ENCODE assay signal across 8 cellular contexts in the genomic region with DNA sequence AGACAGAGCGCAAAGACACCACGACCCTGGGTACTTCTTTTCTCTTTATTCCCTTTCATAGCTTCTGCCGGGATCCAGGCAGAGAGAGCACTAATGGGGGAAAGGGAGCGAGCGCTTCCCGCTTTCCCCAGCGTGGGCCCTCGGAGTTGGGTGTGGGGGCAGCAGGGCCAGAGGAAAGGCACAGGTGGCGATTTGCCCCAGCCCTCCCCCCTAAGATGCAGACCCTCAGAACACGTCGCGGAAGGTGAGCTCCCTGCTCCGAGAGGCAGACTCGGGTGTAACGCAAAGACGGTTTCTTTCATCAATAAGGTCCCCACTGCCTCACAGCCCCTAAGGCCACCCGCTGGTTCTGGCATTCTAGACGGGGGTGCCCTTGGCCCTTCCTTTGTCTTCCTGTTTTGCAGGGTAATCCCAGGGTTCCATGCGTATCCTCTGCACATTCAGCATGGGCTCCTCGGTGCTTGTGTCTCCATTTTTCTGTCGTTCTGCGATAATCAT. TPM values are rescaled to one million over a fixed set of nuclear protein-coding genes. Genes with fewer than 3 reads are reported as not detected.
DNase-seq lines count a peak whose midpoint lies in the region; ATAC-seq, FAIRE-seq and TF ChIP-seq lines count a peak whose summit lies in the region.

No MANE protein-coding gene starts in this region.

- H3K79me2 ChIP-seq in GM12878 (ENCODE audit: control insufficient read depth, insufficient read depth, low read length): peaks cover 43% of the 10 kb centered on the region

- WGBS in GM12878 (ENCODE audit: insufficient coverage, insufficient replicate concordance, low lambda C conversion rate, missing lambda C conversion rate): under 1% methylated on average over 22 of the region's 22 CpGs
- 7 to 8% methylated on average over 19 to 21 of the region's 22 CpGs for WGBS in mesodermal cell (ENCODE audit: insufficient coverage in 2 of 2), 2 experiments

- DNase-seq in HFFc6 (no peak), GM12878 (ENCODE audit: low read depth, low spot score) (no peak), NCI-H1694 (lab: John Stamatoyannopoulos, UW) (no peak), islet precursor cell (no peak)

- TF ChIP-seq POLR2A in GM12878 (IDR thresholded peaks at IDR 0.05; ENCODE audit: low read depth, low read length): no peak

- RAD21 ChIA-PET in GM12878 (lab: Charles Lee; ENCODE audit: unreplicated experiment): interaction anchor here (1.2 to 3.1 kb wide), 2 partner anchors 11 to 94 kb away, joined by 3 to 22 read pairs; partner anchors contain the start of genes JPT2, NUBP2 and SPSB3

- no peak for TF ChIP-seq EP300 in GM12878 (IDR thresholded peaks at IDR 0.05; ENCODE audit: borderline replicate concordance in 1 of 2, control insufficient read depth in 1 of 2, low read depth in 2 of 2, low read length in 2 of 2)

- H3K27ac ChIP-seq in 22Rv1 (peak overlapping the region; percentile 97), GM12878 (ENCODE audit: control insufficient read depth, insufficient read depth) (peak overlapping the region; percentile 89), mesodermal cell (ENCODE audit: low read depth, low read length, severe bottlenecking) (peak overlapping the region; percentile 10)

- peak overlapping the region; percentile 100 for H3K4me3 ChIP-seq in GM12878
- H3K4me3 ChIP-seq in mesodermal cell (ENCODE audit: extremely low read depth, insufficient read depth, low read length, poor library complexity, severe bottlenecking): peak overlapping the region; percentile 88

- H3K36me3 Mint-ChIP-seq in HFFc6 (ENCODE audit: low read depth): peaks cover 11% of the 10 kb centered on the region

- peaks cover 20% of the 10 kb centered on the region for H3K27me3 Mint-ChIP-seq in HFFc6 (ENCODE audit: insufficient read depth)

- H4K20me1 ChIP-seq in GM12878 (ENCODE audit: control insufficient read depth, insufficient read depth): no peaks in the 10 kb centered on the region

- CTCF ChIA-PET in GM12878 (lab: Yijun Ruan, JAX): interaction anchor here (0.8 to 1.9 kb wide), 3 partner anchors 9 to 66 kb away, joined by 3 to 12 read pairs (median 4); partner anchors contain the start of genes MAPK8IP3, NUBP2 and SPSB3

- H3K9ac ChIP-seq in GM12878 (ENCODE audit: control insufficient read depth, insufficient read depth, low read length): peak overlapping the region; percentile 78

- POLR2A ChIA-PET in GM12878 (lab: Charles Lee): interaction anchor here (0.6 to 5.8 kb wide), 3 partner anchors 10 to 1136 kb away, joined by 3 to 39 read pairs (median 4); partner anchors contain the start of genes METTL26, NUBP2 and SPSB3

- in situ Hi-C loops in GM12878 (cut with MboI): loop anchor here (5.0 kb wide), 1 partner anchor 60 kb away; no protein-coding TSS in a partner anchor

- no peak for TF ChIP-seq RAD21 in GM12878 (IDR thresholded peaks at IDR 0.05; ENCODE audit: insufficient read depth, low read depth, low read length)

- ATAC-seq in GM12878 (no peak), HG02981 (IDR thresholded peaks at IDR 0.05; ENCODE audit: unreplicated experiment) (no peak), GM21619 (IDR thresholded peaks at IDR 0.05; ENCODE audit: unreplicated experiment) (no peak)

- TF ChIP-seq CTCF in 22Rv1 (IDR thresholded peaks at IDR 0.05) (no peak), HFFc6 (IDR thresholded peaks at IDR 0.05) (no peak), GM12878 (IDR thresholded peaks at IDR 0.05 in 2 of 3, conservative IDR thresholded peaks at IDR 0.05 in 1 of 3; ENCODE audit: control insufficient read depth in 2 of 3, extremely low read depth in 1 of 3, insufficient read depth in 1 of 3, low read depth in 3 of 3, low read length in 3 of 3) (no peak)

- H3K36me3 ChIP-seq in GM12878 (ENCODE audit: control insufficient read depth in 2 of 2, insufficient read depth in 2 of 2, low read length in 1 of 2) (peaks cover 0 to 20% of the 10 kb centered on the region in 2 experiments; a peak in 3 of 4 replicates), mesodermal cell (ENCODE audit: control insufficient read depth, insufficient read depth, low read length) (peaks cover 39% of the 10 kb centered on the region)

- intact Hi-C loops in GM12878 (cut with micrococcal nuclease; ENCODE audit: unreplicated experiment): loop anchor here (5.0 kb wide), 1 partner anchor 65 kb away; the partner anchor contains the start of gene MAPK8IP3

- H3K4me2 ChIP-seq in GM12878 (ENCODE audit: control insufficient read depth, insufficient read depth): peak overlapping the region; percentile 48

- H3K9me3 Mint-ChIP-seq in HFFc6: no peaks in the 10 kb centered on the region

- H3K27me3 ChIP-seq in GM12878 (replicated peaks in 1 of 2; ENCODE audit: control insufficient read depth in 2 of 2, insufficient read depth in 2 of 2, low read length in 1 of 2): no peaks in the 10 kb centered on the region

- H3K27ac Mint-ChIP-seq in HFFc6: peak overlapping the region; percentile 93

- H3K4me3 Mint-ChIP-seq in HFFc6: peak overlapping the region; percentile 95

- H3K4me1 ChIP-seq in GM12878 (ENCODE audit: control insufficient read depth, insufficient read depth, low read length): peaks cover 15% of the 10 kb centered on the region
- peaks cover 8% of the 10 kb centered on the region for H3K4me1 ChIP-seq in mesodermal cell (ENCODE audit: control insufficient read depth, insufficient read depth, low read length, poor library complexity, severe bottlenecking)

- no peak for FAIRE-seq in GM12878 (lab: Jason Lieb, UNC)

- no peaks in the 10 kb centered on the region for H3K9me3 ChIP-seq in GM12878 (replicated peaks; ENCODE audit: control insufficient read depth, insufficient read depth, low read length)
- H3K9me3 ChIP-seq in mesodermal cell (ENCODE audit: control insufficient read depth, low read length): no peaks in the 10 kb centered on the region

- H2AFZ ChIP-seq in GM12878 (ENCODE audit: control insufficient read depth, low read depth, low read length): no peak overlapping the region

- H3K4me1 Mint-ChIP-seq in HFFc6 (ENCODE audit: low read depth): peaks cover 17% of the 10 kb centered on the region

- SMC1A ChIA-PET in GM12878 (lab: Charles Lee; ENCODE audit: uncharacterized antibody, unreplicated experiment): interaction anchor here (1.2 kb wide), 1 partner anchor 10 kb away, joined by 4 read pairs; the partner anchor contains the start of genes NUBP2 and SPSB3

- TSS peak; percentile 89 for BruUV-seq in GM12878 (replicated peaks; lab: Mats Ljungman, UMichigan)

RNA-seq across cellular contexts. Expression of gene NME3, which starts 0.6 kb away (rescaled TPM):
- total RNA-seq in HFFc6 (2021; fragmentation: NEBNext Ultra II Directional; extraction: Animal tissue kit (Norgen Biotek cat#: 25700)): 10 to 100 TPM; 28.2 to 61.0 (median 31.3) TPM
- 32.8 and 43.7 TPM in 2 replicates for total RNA-seq in GM12878 (2013; cell fraction: nucleolus; rRNA removed)
- total RNA-seq in GM12878 (2014; rRNA removed) (49.8 and 55.5 TPM in 2 replicates), GM12878 (2014; rRNA removed; fragmentation: Illumina TruSeq; extraction: Trizol) (4.3 and 5.2 TPM in 2 replicates), GM12878 (2021) (46.7 and 47.7 TPM in 2 replicates)
- polyA plus RNA-seq in GM12878 (2011; ENCODE audit: low read depth): 10.7 TPM
- polyA plus RNA-seq in GM12878 (2011; rRNA removed) (5.1 and 13.6 TPM in 2 replicates), GM12878 (2014; fragmentation: Illumina TruSeq; extraction: Trizol) (0.81 TPM in 1 of 2 replicates, not detected in the other), GM12878 (2014; fragmentation: Nextera tagmentation; extraction: Ambion mirVana) (1 to 10 TPM in 1 of 2 experiments, under 1 TPM in 1; 0.61 to 4.6 TPM), GM12878 (2014; rRNA removed) (51.7 and 63.4 TPM in 2 replicates), GM12878 (2016; fragmentation: Nextera tagmentation; extraction: Ambion mirVana) (10 to 100 TPM; 39.5 to 41.1 TPM)
- 28.1 and 60.3 TPM in 2 replicates for polyA plus RNA-seq in GM12878 (2011; cell fraction: cytosol; rRNA removed)
- polyA plus RNA-seq in GM12878 (2011; cell fraction: nucleus; rRNA removed): 143 and 144 TPM in 2 replicates
- 44.8 and 49.8 TPM in 2 replicates for polyA plus RNA-seq in GM12878 (2012)
- 1.2 and 7.4 TPM in 2 replicates for polyA minus RNA-seq in GM12878 (2011; rRNA and poly(A)+ RNA removed)
- 2.3 and 5.2 TPM in 2 replicates for polyA minus RNA-seq in GM12878 (2011; cell fraction: cytosol; rRNA and poly(A)+ RNA removed)
- 22.5 and 26.6 TPM in 2 replicates for polyA minus RNA-seq in GM12878 (2011; cell fraction: nucleus; rRNA and poly(A)+ RNA removed)
- 28.4 TPM for polyA plus RNA-seq in mesodermal cell (2013, experiment 1 of 2)
- polyA plus RNA-seq in mesodermal cell (2013, experiment 2 of 2): 25.1 TPM

RNA-seq across cellular contexts. Expression of gene EME2, which starts 0.7 kb away (rescaled TPM):
- 10 to 100 TPM; 11.4 to 16.1 (median 12.3) TPM for total RNA-seq in HFFc6 (2021; fragmentation: NEBNext Ultra II Directional; extraction: Animal tissue kit (Norgen Biotek cat#: 25700))
- 54.8 and 65.8 TPM in 2 replicates for total RNA-seq in GM12878 (2013; cell fraction: nucleolus; rRNA removed)
- total RNA-seq in GM12878 (2014; rRNA removed) (6.2 and 9.5 TPM in 2 replicates), GM12878 (2014; rRNA removed; fragmentation: Illumina TruSeq; extraction: Trizol) (1.4 and 2.1 TPM in 2 replicates), GM12878 (2021) (15.8 and 16.9 TPM in 2 replicates)
- polyA plus RNA-seq in GM12878 (2011; ENCODE audit: low read depth): 5.6 TPM
- polyA plus RNA-seq in GM12878 (2011; rRNA removed) (2.8 and 4.7 TPM in 2 replicates), GM12878 (2014; fragmentation: Illumina TruSeq; extraction: Trizol) (0.79 and 2.1 TPM in 2 replicates), GM12878 (2014; fragmentation: Nextera tagmentation; extraction: Ambion mirVana) (under 1 TPM; 0.29 to 0.80 TPM), GM12878 (2014; rRNA removed) (13.3 and 16.2 TPM in 2 replicates), GM12878 (2016; fragmentation: Nextera tagmentation; extraction: Ambion mirVana) (1 to 10 TPM; 3.4 to 4.7 TPM)
- polyA plus RNA-seq in GM12878 (2011; cell fraction: cytosol; rRNA removed): 3.5 and 7.9 TPM in 2 replicates
- polyA plus RNA-seq in GM12878 (2011; cell fraction: nucleus; rRNA removed): 152 and 178 TPM in 2 replicates
- polyA plus RNA-seq in GM12878 (2012): 10.3 and 11.2 TPM in 2 replicates
- polyA minus RNA-seq in GM12878 (2011; rRNA and poly(A)+ RNA removed): 1.6 and 5.0 TPM in 2 replicates
- 1.7 and 2.6 TPM in 2 replicates for polyA minus RNA-seq in GM12878 (2011; cell fraction: cytosol; rRNA and poly(A)+ RNA removed)
- 18.6 and 28.8 TPM in 2 replicates for polyA minus RNA-seq in GM12878 (2011; cell fraction: nucleus; rRNA and poly(A)+ RNA removed)
- polyA plus RNA-seq in mesodermal cell (2013, experiment 1 of 2): 3.6 TPM
- 2.8 TPM for polyA plus RNA-seq in mesodermal cell (2013, experiment 2 of 2)

RNA-seq across cellular contexts. Expression of gene MRPS34, which starts 1.0 kb away (rescaled TPM):
- 100 to 1,000 TPM; 122 to 161 (median 132) TPM for total RNA-seq in HFFc6 (2021; fragmentation: NEBNext Ultra II Directional; extraction: Animal tissue kit (Norgen Biotek cat#: 25700))
- 26.9 and 32.5 TPM in 2 replicates for total RNA-seq in GM12878 (2013; cell fraction: nucleolus; rRNA removed)
- 144 and 185 TPM in 2 replicates for total RNA-seq in GM12878 (2014; rRNA removed)
- total RNA-seq in GM12878 (2014; rRNA removed; fragmentation: Illumina TruSeq; extraction: Trizol): 92.3 and 109 TPM in 2 replicates
- total RNA-seq in GM12878 (2021): 184 and 190 TPM in 2 replicates
- polyA plus RNA-seq in GM12878 (2011; ENCODE audit: low read depth): 24.8 TPM
- 62.8 and 99.3 TPM in 2 replicates for polyA plus RNA-seq in GM12878 (2011; rRNA removed)
- polyA plus RNA-seq in GM12878 (2011; cell fraction: cytosol; rRNA removed): 130 and 176 TPM in 2 replicates
- 107 and 127 TPM in 2 replicates for polyA plus RNA-seq in GM12878 (2011; cell fraction: nucleus; rRNA removed)
- polyA plus RNA-seq in GM12878 (2012): 75.1 and 85.8 TPM in 2 replicates
- 18.2 and 56.0 TPM in 2 replicates for polyA plus RNA-seq in GM12878 (2014; fragmentation: Illumina TruSeq; extraction: Trizol)
- 10 to 100 TPM in 1 of 2 experiments, 1 to 10 TPM in 1; 3.6 to 17.9 TPM for polyA plus RNA-seq in GM12878 (2014; fragmentation: Nextera tagmentation; extraction: Ambion mirVana)
- 189 and 209 TPM in 2 replicates for polyA plus RNA-seq in GM12878 (2014; rRNA removed)
- 100 to 1,000 TPM; 265 to 285 TPM for polyA plus RNA-seq in GM12878 (2016; fragmentation: Nextera tagmentation; extraction: Ambion mirVana)
- 31.2 and 42.9 TPM in 2 replicates for polyA minus RNA-seq in GM12878 (2011; rRNA and poly(A)+ RNA removed)
- 29.7 and 32.3 TPM in 2 replicates for polyA minus RNA-seq in GM12878 (2011; cell fraction: cytosol; rRNA and poly(A)+ RNA removed)
- 22.8 and 37.4 TPM in 2 replicates for polyA minus RNA-seq in GM12878 (2011; cell fraction: nucleus; rRNA and poly(A)+ RNA removed)
- 82.9 TPM for polyA plus RNA-seq in mesodermal cell (2013, experiment 1 of 2)
- polyA plus RNA-seq in mesodermal cell (2013, experiment 2 of 2): 68.0 TPM

RNA-seq across cellular contexts. Expression of gene SPSB3, which starts 10.5 kb away (rescaled TPM):
- 10 to 100 TPM; 12.3 to 15.8 (median 13.9) TPM for total RNA-seq in HFFc6 (2021; fragmentation: NEBNext Ultra II Directional; extraction: Animal tissue kit (Norgen Biotek cat#: 25700))
- 28.8 and 39.6 TPM in 2 replicates for total RNA-seq in GM12878 (2013; cell fraction: nucleolus; rRNA removed)
- total RNA-seq in GM12878 (2014; rRNA removed): 22.2 and 26.2 TPM in 2 replicates
- 4.4 and 5.5 TPM in 2 replicates for total RNA-seq in GM12878 (2014; rRNA removed; fragmentation: Illumina TruSeq; extraction: Trizol)
- 18.3 and 18.5 TPM in 2 replicates for total RNA-seq in GM12878 (2021)
- 6.5 TPM for polyA plus RNA-seq in GM12878 (2011; ENCODE audit: low read depth)
- polyA plus RNA-seq in GM12878 (2011; rRNA removed): 4.7 and 9.7 TPM in 2 replicates
- polyA plus RNA-seq in GM12878 (2011; cell fraction: cytosol; rRNA removed): 18.5 and 28.3 TPM in 2 replicates
- 87.6 and 94.0 TPM in 2 replicates for polyA plus RNA-seq in GM12878 (2011; cell fraction: nucleus; rRNA removed)
- polyA plus RNA-seq in GM12878 (2012): 19.6 and 21.3 TPM in 2 replicates
- 0.97 and 2.8 TPM in 2 replicates for polyA plus RNA-seq in GM12878 (2014; fragmentation: Illumina TruSeq; extraction: Trizol)
- 1 to 10 TPM in 1 of 2 experiments, under 1 TPM in 1; 0.31 to 1.5 TPM for polyA plus RNA-seq in GM12878 (2014; fragmentation: Nextera tagmentation; extraction: Ambion mirVana)
- polyA plus RNA-seq in GM12878 (2014; rRNA removed): 26.9 and 32.4 TPM in 2 replicates
- polyA plus RNA-seq in GM12878 (2016; fragmentation: Nextera tagmentation; extraction: Ambion mirVana): 10 to 100 TPM; 25.3 to 26.1 TPM
- 5.9 and 9.0 TPM in 2 replicates for polyA minus RNA-seq in GM12878 (2011; rRNA and poly(A)+ RNA removed)
- 4.8 and 5.2 TPM in 2 replicates for polyA minus RNA-seq in GM12878 (2011; cell fraction: cytosol; rRNA and poly(A)+ RNA removed)
- 5.7 and 13.8 TPM in 2 replicates for polyA minus RNA-seq in GM12878 (2011; cell fraction: nucleus; rRNA and poly(A)+ RNA removed)
- polyA plus RNA-seq in mesodermal cell (2013, experiment 1 of 2): 63.6 TPM
- 51.4 TPM for polyA plus RNA-seq in mesodermal cell (2013, experiment 2 of 2)

RNA-seq across cellular contexts. Expression of gene NUBP2, which starts 10.8 kb away (rescaled TPM):
- 10 to 100 TPM; 41.5 to 53.8 (median 43.5) TPM for total RNA-seq in HFFc6 (2021; fragmentation: NEBNext Ultra II Directional; extraction: Animal tissue kit (Norgen Biotek cat#: 25700))
- 45.7 and 59.5 TPM in 2 replicates for total RNA-seq in GM12878 (2013; cell fraction: nucleolus; rRNA removed)
- total RNA-seq in GM12878 (2014; rRNA removed) (88.8 and 106 TPM in 2 replicates), GM12878 (2014; rRNA removed; fragmentation: Illumina TruSeq; extraction: Trizol) (11.0 and 13.5 TPM in 2 replicates), GM12878 (2021) (73.2 and 79.8 TPM in 2 replicates)
- polyA plus RNA-seq in GM12878 (2011; ENCODE audit: low read depth): 11.7 TPM
- polyA plus RNA-seq in GM12878 (2011; rRNA removed) (8.2 and 23.6 TPM in 2 replicates), GM12878 (2014; fragmentation: Illumina TruSeq; extraction: Trizol) (0.73 and 6.5 TPM in 2 replicates), GM12878 (2014; fragmentation: Nextera tagmentation; extraction: Ambion mirVana) (1 to 10 TPM; 1.9 to 5.9 TPM), GM12878 (2014; rRNA removed) (80.5 and 94.5 TPM in 2 replicates), GM12878 (2016; fragmentation: Nextera tagmentation; extraction: Ambion mirVana) (100 to 1,000 TPM; 115 to 129 TPM)
- polyA plus RNA-seq in GM12878 (2011; cell fraction: cytosol; rRNA removed): 54.5 and 91.2 TPM in 2 replicates
- polyA plus RNA-seq in GM12878 (2011; cell fraction: nucleus; rRNA removed): 102 and 133 TPM in 2 replicates
- 44.3 and 48.4 TPM in 2 replicates for polyA plus RNA-seq in GM12878 (2012)
- polyA minus RNA-seq in GM12878 (2011; rRNA and poly(A)+ RNA removed): 8.8 and 27.4 TPM in 2 replicates
- polyA minus RNA-seq in GM12878 (2011; cell fraction: cytosol; rRNA and poly(A)+ RNA removed): 18.5 and 20.3 TPM in 2 replicates
- 17.7 and 27.6 TPM in 2 replicates for polyA minus RNA-seq in GM12878 (2011; cell fraction: nucleus; rRNA and poly(A)+ RNA removed)
- 60.9 TPM for polyA plus RNA-seq in mesodermal cell (2013, experiment 1 of 2)
- 51.7 TPM for polyA plus RNA-seq in mesodermal cell (2013, experiment 2 of 2)

Comparison
In these comparisons a context has a peak if more than half of its experiments do, and no peak if none do; other contexts are left out.
1. H3K27ac ChIP-seq: peak in every context shown above with its lines; median percentile 97 in 22Rv1; 89 in GM12878; 10 in mesodermal cell.